ENCODE assay signal across 31 cellular contexts in the genomic region with DNA sequence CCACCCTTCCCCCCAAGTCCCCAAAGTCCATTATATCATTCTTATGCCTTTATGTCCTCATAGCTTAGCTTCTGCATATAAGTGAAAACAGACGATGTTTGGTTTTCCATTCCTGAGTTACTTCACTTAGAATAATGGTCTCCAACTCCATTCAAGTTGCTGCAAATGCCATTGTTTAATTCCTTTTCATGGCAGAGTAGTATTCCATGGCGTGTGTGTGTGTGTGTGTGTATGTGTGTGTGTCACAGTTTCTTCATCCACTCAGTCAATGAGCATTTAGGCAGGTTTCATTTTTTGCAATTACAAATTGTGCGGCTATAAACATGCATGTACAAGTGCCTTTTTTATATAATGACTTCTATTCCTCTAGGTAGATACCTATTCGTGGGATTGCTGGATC.
A peak's percentile ranks its signal among the peaks of the same experiment; 100 is the strongest.
DNase-seq lines count a peak whose midpoint lies in the region; ATAC-seq, FAIRE-seq and TF ChIP-seq lines count a peak whose summit lies in the region.
"Had no signal": no experiment of that assay in that cellular context is flagged by ENCODE, and none has a peak within 500 bp of the region (broad histone marks: within the 10 kb centered on the region; RNA-seq: fewer than 3 reads in every experiment).

No MANE protein-coding gene starts in this region.

- no peaks in the 10 kb centered on the region for H3K79me2 ChIP-seq in K562 (ENCODE audit: control insufficient read depth, insufficient read depth, low read length)

- in situ Hi-C loops in K562 (cut with MboI): loop anchor here (10.0 kb wide), 1 partner anchor 1426 kb away; no protein-coding TSS in a partner anchor

- no TSS peak for BruUV-seq in K562 (replicated peaks; lab: Mats Ljungman, UMichigan)

- no peak for FAIRE-seq in K562 (lab: Jason Lieb, UNC)
- FAIRE-seq: A204.1, A549, D721Med had no signal

- H3K4me3 ChIP-seq in HEK293 (ENCODE audit: low read depth, low read length) (no peak overlapping the region), K562 (no peak overlapping the region)
- H3K4me3 ChIP-seq: A549; BLaER1; BLaER1 treated with 17β-estradiol and CSF1 and Interleukin-3, amounts not matched to agents 10 nM and 100 nM had no signal

- TF ChIP-seq CTCF in HEK293 (tag by site-specific recombination; IDR thresholded peaks at IDR 0.05): no peak
- TF ChIP-seq CTCF in K562 (IDR thresholded peaks at IDR 0.05 in 2 of 3, conservative IDR thresholded peaks at IDR 0.05 in 1 of 3; ENCODE audit: insufficient read depth in 2 of 3, low read depth in 1 of 3, low read length in 3 of 3): no peak

- H3K27ac ChIP-seq in HEK293 (ENCODE audit: extremely low read depth, low read depth, low read length): no peak overlapping the region
- no peak overlapping the region for H3K27ac ChIP-seq in K562 (ENCODE audit: extremely low read depth, low read depth, low read length)
- H3K27ac ChIP-seq: 22Rv1; A549; BLaER1; BLaER1 treated with 17β-estradiol and CSF1 and Interleukin-3, amounts not matched to agents 10 nM and 100 nM; C4-2B had no signal

- DNase-seq in K562 (ENCODE audit: extremely low read depth in 1 of 4, low spot score in 3 of 4) (no peak), kidney tubule cell (ENCODE audit: low spot score) (no peak)
- no peak for DNase-seq in stimulated activated CD4-positive, alpha-beta T cell treated with anti-CD3 and anti-CD28 coated beads, Interleukin-4, amount 100 ng/mL, for 1 hour
- DNase-seq: 8988T; ACHN; AML-193; BE2C; C1 segment of cervical spinal cord; Caco-2; Calu3; CD4-positive, alpha-beta memory T cell; CD4-positive, alpha-beta T cell; CD4-positive, CD25-positive, alpha-beta regulatory T cell; CD8-positive, alpha-beta memory T cell; CD8-positive, alpha-beta T cell; COR-L47; DMS 273 treated with DMSO at 0.1 percent for 48 hours; DMS153; DMS53; DMS79; DMS79 treated with DMSO at 0.1 percent for 48 hours; DND-41; EL had no signal

- no peaks in the 10 kb centered on the region for H4K20me1 ChIP-seq in K562 (replicated peaks; ENCODE audit: control insufficient read depth, insufficient read depth, low read length)
- H4K20me1 ChIP-seq: BLaER1; BLaER1 treated with 17β-estradiol and CSF1 and Interleukin-3, amounts not matched to agents 10 nM and 100 nM had no signal

- no peak overlapping the region for H3K9ac ChIP-seq in K562 (ENCODE audit: insufficient read depth in 1 of 2, low read depth in 2 of 2, low read length in 2 of 2)
- H3K9ac ChIP-seq: BLaER1; BLaER1 treated with 17β-estradiol and CSF1 and Interleukin-3, amounts not matched to agents 10 nM and 100 nM had no signal

- H3K9me3 ChIP-seq in HEK293 (ENCODE audit: control insufficient read depth, insufficient read depth, low read depth, low read length): no peaks in the 10 kb centered on the region
- no peaks in the 10 kb centered on the region for H3K9me3 ChIP-seq in K562 (replicated peaks; ENCODE audit: control insufficient read depth, insufficient read depth, low read depth, low read length)
- H3K9me3 ChIP-seq: A549, BE2C, Caco-2 had no signal

- no peak overlapping the region for H2AFZ ChIP-seq in K562 (ENCODE audit: low read depth, low read length)

- 27% methylated on average over 4 of the region's 4 CpGs for WGBS in K562 (ENCODE audit: insufficient coverage, low coverage, missing lambda C conversion rate)

- H3K9me1 ChIP-seq in K562 (ENCODE audit: control insufficient read depth, insufficient read depth, low read length): no peaks in the 10 kb centered on the region

- H3K36me3 ChIP-seq in HEK293 (ENCODE audit: control insufficient read depth in 2 of 2, insufficient read depth in 1 of 2, low read length in 2 of 2): no peaks in the 10 kb centered on the region
- no peaks in the 10 kb centered on the region for H3K36me3 ChIP-seq in K562 (ENCODE audit: control insufficient read depth, insufficient read depth, low read length)
- H3K36me3 ChIP-seq: BE2C; BLaER1; BLaER1 treated with 17β-estradiol and CSF1 and Interleukin-3, amounts not matched to agents 10 nM and 100 nM had no signal

- H3K4me1 ChIP-seq in HEK293 (ENCODE audit: control insufficient read depth, insufficient read depth, low read length): peaks cover 6% of the 10 kb centered on the region; the same call in 1 of the 2 replicates
- peaks cover 0 to 6% of the 10 kb centered on the region in 2 experiments; a peak in 2 of 5 replicates for H3K4me1 ChIP-seq in K562 (replicated peaks in 1 of 2; ENCODE audit: control insufficient read depth in 2 of 2, insufficient read depth in 2 of 2, low read length in 2 of 2)
- H3K4me1 ChIP-seq: BE2C; BLaER1; BLaER1 treated with 17β-estradiol and CSF1 and Interleukin-3, amounts not matched to agents 10 nM and 100 nM; Caco-2 had no signal

- TF ChIP-seq POLR2A in K562 (conservative IDR thresholded peaks at IDR 0.05): no peak

- no peak for TF ChIP-seq EP300 in K562 (IDR thresholded peaks at IDR 0.05; ENCODE audit: low read length)

- no peak for TF ChIP-seq RAD21 in K562 (CRISPR knock-in tag; conservative IDR thresholded peaks at IDR 0.05 in 1 of 2, IDR thresholded peaks at IDR 0.05 in 1 of 2)

- ATAC-seq in K562: no peak
- ATAC-seq: A549; CD8-positive, alpha-beta T cell had no signal

- no peak overlapping the region for H3K4me2 ChIP-seq in K562 (ENCODE audit: insufficient read depth, low read length)
- H3K4me2 ChIP-seq: A549; BLaER1; BLaER1 treated with 17β-estradiol and CSF1 and Interleukin-3, amounts not matched to agents 10 nM and 100 nM had no signal

- intact Hi-C loops in K562 (cut with micrococcal nuclease): no loop called here

- POLR2A ChIA-PET in HEK293 (lab: Yijun Ruan, JAX) (no interaction called here), K562 (lab: Yijun Ruan, JAX) (no interaction called here)

- H3K27me3 ChIP-seq in K562 (ENCODE audit: control insufficient read depth in 2 of 2, insufficient read depth in 2 of 2, low read length in 2 of 2): no peaks in the 10 kb centered on the region
- H3K27me3 ChIP-seq: BE2C; BLaER1; BLaER1 treated with 17β-estradiol and CSF1 and Interleukin-3, amounts not matched to agents 10 nM and 100 nM had no signal

- CTCF ChIA-PET in HEK293 (lab: Yijun Ruan, JAX): no interaction called here
- CTCF ChIA-PET in K562 (lab: Yijun Ruan, JAX; ENCODE audit: low intra/inter-chr PET ratio): no interaction called here

TF ChIP-seq in HEK293, 187 proteins besides CTCF, POLR2A, EP300 and RAD21:
- no peak for TF ChIP-seq ZNF248 (tag by site-specific recombination; IDR thresholded peaks at IDR 0.05)
- no peak for TF ChIP-seq MEIS1 (CRISPR knock-in tag; IDR thresholded peaks at IDR 0.05; ENCODE audit: borderline replicate concordance)
- no peak for TF ChIP-seq ZNF26 (tag by site-specific recombination; IDR thresholded peaks at IDR 0.05)
- peak; percentile 70 for TF ChIP-seq ZNF146 (tag by site-specific recombination; IDR thresholded peaks at IDR 0.05)

TF ChIP-seq in K562, 482 proteins besides CTCF, POLR2A, EP300 and RAD21:
- TF ChIP-seq ZNF146 (CRISPR knock-in tag; IDR thresholded peaks at IDR 0.05; ENCODE audit: unreplicated experiment): peak; percentile 67
- no peak for TF ChIP-seq GABPB2 (CRISPR knock-in tag; conservative IDR thresholded peaks at IDR 0.05)
- TF ChIP-seq HDAC8 (tag; IDR thresholded peaks at IDR 0.05): no peak

Comparison
In these comparisons a context has a peak if more than half of its experiments do, and no peak if none do; other contexts are left out.
1. Of the 44 proteins assayed by ChIP-seq in both K562 and HEK293: peak only in K562: none; only in HEK293: none; in both: ZNF146; in neither: 43.